In the genomic region with DNA sequence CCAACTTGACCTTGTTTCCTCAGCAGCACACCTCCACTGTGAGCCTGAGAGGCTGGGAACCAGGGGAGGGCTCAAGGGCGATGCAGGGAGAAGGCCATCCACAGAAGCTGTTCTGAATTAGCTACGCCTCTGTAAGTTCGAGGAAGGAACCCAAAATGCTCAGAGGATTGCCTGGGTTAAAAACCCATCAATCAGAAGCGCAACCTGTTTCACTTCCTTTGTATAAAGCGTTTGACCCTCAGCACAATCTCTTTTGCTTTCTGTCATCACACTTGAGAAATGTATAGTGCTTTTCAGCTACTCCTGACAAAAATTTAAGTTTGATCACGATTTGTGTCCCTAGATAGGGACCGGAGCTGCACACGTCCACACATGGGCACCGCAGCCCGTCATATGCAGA, we compare ENCODE assay signal across 18 cellular contexts. TPM values are rescaled to one million over a fixed set of nuclear protein-coding genes. Genes with fewer than 3 reads are reported as not detected.
A peak's percentile ranks its signal among the peaks of the same experiment; 100 is the strongest.
DNase-seq lines count a peak whose midpoint lies in the region; ATAC-seq and TF ChIP-seq lines count a peak whose summit lies in the region.
"Had no signal": no experiment of that assay in that cellular context is flagged by ENCODE, and none has a peak within 500 bp of the region (broad histone marks: within the 10 kb centered on the region; RNA-seq: fewer than 3 reads in every experiment).

No MANE protein-coding gene starts in this region.

- ATAC-seq in GM18520 (IDR thresholded peaks at IDR 0.05; ENCODE audit: unreplicated experiment): peak; percentile 61
- ATAC-seq in GM21360 (IDR thresholded peaks at IDR 0.05; ENCODE audit: unreplicated experiment): peak; percentile 55
- ATAC-seq in HG03097 (IDR thresholded peaks at IDR 0.05; ENCODE audit: low FRiP score, unreplicated experiment): peak; percentile 54
- ATAC-seq in psoas muscle: no peak
- ATAC-seq in GM18870 (IDR thresholded peaks at IDR 0.05; ENCODE audit: unreplicated experiment): no peak
- ATAC-seq: CD8-positive, alpha-beta T cell; HCT116 had no signal

- no peaks in the 10 kb centered on the region for H3K36me3 ChIP-seq in psoas muscle (ENCODE audit: insufficient read depth in 1 of 2, low read depth in 1 of 2)
- H3K36me3 ChIP-seq: adrenal gland, prostate gland had no signal

- H3K4me3 Mint-ChIP-seq in activated T-helper 1 cell treated with anti-CD3 and anti-CD28 coated beads, Interleukin-12 subunit alpha, Interleukin-12 subunit beta, Interleukin-2, Interleukin-4 antibody, amounts not matched to agents 30 ng/mL and 10 ng/mL and 1 ng/mL, durations not matched to agents 14 hours and 24 hours and 36 hours: no peak overlapping the region
- H3K4me3 Mint-ChIP-seq: CD8-positive, alpha-beta T cell; dendritic cell treated with granulocyte-macrophage colony-stimulating factor and Interleukin-4, amounts not matched to agents 40 ng/mL and 50 ng/mL, for 4 days had no signal

- no peak overlapping the region for H3K27ac ChIP-seq in psoas muscle
- H3K27ac ChIP-seq: adrenal gland, prostate gland had no signal

- no peaks in the 10 kb centered on the region for H3K27me3 Mint-ChIP-seq in activated T-helper 1 cell treated with anti-CD3 and anti-CD28 coated beads, Interleukin-12 subunit alpha, Interleukin-12 subunit beta, Interleukin-2, Interleukin-4 antibody, amounts not matched to agents 30 ng/mL and 10 ng/mL and 1 ng/mL, durations not matched to agents 14 hours and 24 hours and 36 hours (ENCODE audit: insufficient read depth)
- H3K27me3 Mint-ChIP-seq: dendritic cell treated with granulocyte-macrophage colony-stimulating factor and Interleukin-4, amounts not matched to agents 40 ng/mL and 50 ng/mL, for 4 days had no signal

- H3K36me3 Mint-ChIP-seq in activated T-helper 1 cell treated with anti-CD3 and anti-CD28 coated beads, Interleukin-12 subunit alpha, Interleukin-12 subunit beta, Interleukin-2, Interleukin-4 antibody, amounts not matched to agents 30 ng/mL and 10 ng/mL and 1 ng/mL, durations not matched to agents 14 hours and 24 hours and 36 hours (ENCODE audit: low read depth): peaks cover 17% of the 10 kb centered on the region

- no peaks in the 10 kb centered on the region for H3K9me3 Mint-ChIP-seq in activated T-helper 1 cell treated with anti-CD3 and anti-CD28 coated beads, Interleukin-12 subunit alpha, Interleukin-12 subunit beta, Interleukin-2, Interleukin-4 antibody, amounts not matched to agents 30 ng/mL and 10 ng/mL and 1 ng/mL, durations not matched to agents 14 hours and 24 hours and 36 hours
- H3K9me3 Mint-ChIP-seq: CD8-positive, alpha-beta T cell; dendritic cell treated with granulocyte-macrophage colony-stimulating factor and Interleukin-4, amounts not matched to agents 40 ng/mL and 50 ng/mL, for 4 days had no signal

- H3K4me1 Mint-ChIP-seq in activated T-helper 1 cell treated with anti-CD3 and anti-CD28 coated beads, Interleukin-12 subunit alpha, Interleukin-12 subunit beta, Interleukin-2, Interleukin-4 antibody, amounts not matched to agents 30 ng/mL and 10 ng/mL and 1 ng/mL, durations not matched to agents 14 hours and 24 hours and 36 hours (ENCODE audit: low read depth): peaks cover 30% of the 10 kb centered on the region

- WGBS in psoas muscle, 3 donors: 72 to 89% (median 87%) methylated on average over 10 of the region's 10 CpGs

- no peak overlapping the region for H3K4me3 ChIP-seq in psoas muscle
- H3K4me3 ChIP-seq: adrenal gland, prostate gland had no signal

- DNase-seq in activated T-helper 1 cell treated with anti-CD3 and anti-CD28 coated beads, Interleukin-12 subunit alpha, Interleukin-12 subunit beta, Interleukin-2, Interleukin-4 antibody, amounts not matched to agents 30 ng/mL and 10 ng/mL and 1 ng/mL, durations not matched to agents 14 hours and 24 hours and 36 hours (ENCODE audit: low spot score): no peak
- no peak for DNase-seq in psoas muscle
- DNase-seq in stimulated activated naive CD4-positive, alpha-beta T cell (lab: John Stamatoyannopoulos, UW): no peak
- DNase-seq in HK-2 (ENCODE audit: unreplicated experiment): no peak
- DNase-seq: activated CD4-positive, alpha-beta T cell treated with anti-CD3 and anti-CD28 coated beads for 4 hours; adrenal gland; CD8-positive, alpha-beta T cell; midbrain; NCI-H1092 treated with DMSO at 0.1 percent for 48 hours; NCI-H526 treated with DMSO at 0.1 percent for 48 hours had no signal

- intact Hi-C loops in activated T-helper 1 cell treated with anti-CD3 and anti-CD28 coated beads, Interleukin-12 subunit alpha, Interleukin-12 subunit beta, Interleukin-2, Interleukin-4 antibody, amounts not matched to agents 30 ng/mL and 10 ng/mL and 1 ng/mL, durations not matched to agents 14 hours and 24 hours and 36 hours (cut with micrococcal nuclease): no loop called here
- intact Hi-C loops in psoas muscle (cut with DNase I): no loop called here

- H3K27ac Mint-ChIP-seq in activated T-helper 1 cell treated with anti-CD3 and anti-CD28 coated beads, Interleukin-12 subunit alpha, Interleukin-12 subunit beta, Interleukin-2, Interleukin-4 antibody, amounts not matched to agents 30 ng/mL and 10 ng/mL and 1 ng/mL, durations not matched to agents 14 hours and 24 hours and 36 hours: peak overlapping the region; percentile 50
- H3K27ac Mint-ChIP-seq: CD8-positive, alpha-beta T cell; dendritic cell treated with granulocyte-macrophage colony-stimulating factor and Interleukin-4, amounts not matched to agents 40 ng/mL and 50 ng/mL, for 4 days had no signal

- no peaks in the 10 kb centered on the region for H3K4me1 ChIP-seq in psoas muscle
- H3K4me1 ChIP-seq: adrenal gland, prostate gland had no signal

- no peak for TF ChIP-seq CTCF in psoas muscle (IDR thresholded peaks at IDR 0.05)

- H3K9me3 ChIP-seq in psoas muscle: no peaks in the 10 kb centered on the region
- H3K9me3 ChIP-seq: adrenal gland, prostate gland had no signal

- H3K27me3 ChIP-seq in psoas muscle (ENCODE audit: insufficient read depth in 3 of 3, low read length in 2 of 3): peaks cover 0 to 5% (median 0%) of the 10 kb centered on the region in 3 donors

RNA-seq across cellular contexts. Expression of gene MAP3K15, which starts 48.0 kb away (rescaled TPM):
- total RNA-seq in activated T-helper 1 cell treated with anti-CD3 and anti-CD28 coated beads, Interleukin-12 subunit alpha, Interleukin-12 subunit beta, Interleukin-2, Interleukin-4 antibody, amounts not matched to agents 30 ng/mL and 10 ng/mL and 1 ng/mL, durations not matched to agents 14 hours and 24 hours and 36 hours: 0.10 and 0.18 TPM in 2 replicates
- total RNA-seq in psoas muscle: under 1 TPM in 1 of 4 donors, not detected in 3; 0.10 TPM
- polyA plus RNA-seq in psoas muscle: under 1 TPM; 0.08 to 0.30 (median 0.09) TPM
- total RNA-seq: subcutaneous adipose tissue had no signal

Comparison
In these comparisons a context has a peak if more than half of its experiments do, and no peak if none do; other contexts are left out.
1. ATAC-seq: peak in GM18520 (single experiment), GM21360 (single experiment) and HG03097 (single experiment); none in psoas muscle (0 of 4) and GM18870 (single experiment).